In the genomic region with DNA sequence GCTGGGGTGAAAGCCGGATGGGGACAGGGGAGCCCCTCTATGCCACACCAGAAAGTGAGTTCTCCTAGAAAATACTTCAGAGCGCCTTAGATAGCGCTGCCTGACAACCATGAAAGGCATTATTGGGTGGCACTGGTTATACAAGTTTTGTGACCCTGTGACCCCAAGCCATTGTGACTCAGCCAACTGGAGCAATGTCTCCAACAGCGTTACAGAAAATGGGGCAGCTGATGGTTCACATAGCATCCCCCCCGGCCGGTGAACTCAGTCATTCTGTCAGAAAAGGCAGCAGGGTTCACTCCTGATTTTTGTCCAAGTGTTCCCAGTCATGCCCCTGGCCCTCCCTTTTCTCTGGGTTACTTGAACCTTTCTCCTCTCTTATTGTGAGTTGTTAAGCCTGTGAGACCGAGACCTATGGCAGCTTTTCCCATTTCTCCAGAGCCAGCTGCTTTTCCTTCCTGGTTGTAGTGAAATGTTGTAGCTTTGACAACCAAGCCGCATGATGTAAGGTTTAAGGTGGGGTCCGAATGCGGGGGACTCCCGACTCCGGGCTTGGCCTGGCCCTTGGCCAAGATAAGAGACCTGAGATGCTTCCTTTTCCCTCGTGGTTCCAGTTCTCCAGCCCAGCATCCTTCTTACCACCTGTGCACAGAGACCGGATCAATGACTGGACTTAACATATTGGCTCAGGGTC, we compare ENCODE assay signal across 1 cellular context.
TF ChIP-seq lines count a peak whose summit lies in the region.

No MANE protein-coding gene starts in this region.

TF ChIP-seq in endothelial cell of umbilical vein, 7 proteins besides CTCF, POLR2A, EP300 and RAD21:
- TF ChIP-seq JUN (IDR thresholded peaks at IDR 0.05; ENCODE audit: borderline replicate concordance, insufficient read depth, insufficient read length, low read depth) (peak; percentile 18), EZH2 (IDR thresholded peaks at IDR 0.05; ENCODE audit: borderline replicate concordance, low read depth, low read length, severe bottlenecking) (no peak), GATA2 (IDR thresholded peaks at IDR 0.05; ENCODE audit: insufficient read depth, insufficient read length, low read depth, low read length) (no peak), POLR2AphosphoS5 (IDR thresholded peaks at IDR 0.05; ENCODE audit: insufficient read depth, low read depth, low read length) (peak; percentile 65), MYC (IDR thresholded peaks at IDR 0.05; ENCODE audit: low read depth, low read length) (no peak), FOS (IDR thresholded peaks at IDR 0.05; ENCODE audit: borderline replicate concordance, insufficient read depth, low read length) (peak; percentile 23)
- TF ChIP-seq, protein P1, sequence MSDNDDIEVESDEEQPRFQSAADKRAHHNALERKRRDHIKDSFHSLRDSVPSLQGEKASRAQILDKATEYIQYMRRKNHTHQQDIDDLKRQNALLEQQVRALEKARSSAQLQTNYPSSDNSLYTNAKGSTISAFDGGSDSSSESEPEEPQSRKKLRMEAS (IDR thresholded peaks at IDR 0.05; ENCODE audit: insufficient read depth, insufficient read length) = no peak
TF ChIP-seq in endothelial cell of umbilical vein: peak in this region for 3.
